Comparison of ENCODE assay signal across 1 cellular context in genomic region chr6:139364302-139364981, GRCh38.
A peak's percentile ranks its signal among the peaks of the same experiment; 100 is the strongest.
TF ChIP-seq lines count a peak whose summit lies in the region.

No MANE protein-coding gene starts in this region.

TF ChIP-seq in K562, 482 proteins besides CTCF, POLR2A, EP300 and RAD21 (continued from another document):
- no peak for TF ChIP-seq MAFK (IDR thresholded peaks at IDR 0.05; ENCODE audit: low read length)
- no peak for TF ChIP-seq ZBTB26 (CRISPR knock-in tag; IDR thresholded peaks at IDR 0.05)
- no peak for TF ChIP-seq ZBTB40 (IDR thresholded peaks at IDR 0.05)
- TF ChIP-seq ZBTB40 (CRISPR knock-in tag; IDR thresholded peaks at IDR 0.05) = no peak
- no peak for TF ChIP-seq ZNF212 (CRISPR knock-in tag; IDR thresholded peaks at IDR 0.05)
- TF ChIP-seq ZNF239 (CRISPR knock-in tag; IDR thresholded peaks at IDR 0.05) = 0 out of 2 replicates have a peak, but pooled peaks have one; percentile 15
- no peak for TF ChIP-seq BHLHE40 (IDR thresholded peaks at IDR 0.05; ENCODE audit: low read length)
- TF ChIP-seq CSDE1 (IDR thresholded peaks at IDR 0.05) = 0 out of 4 replicates have a peak, but pooled peaks of 1 of the 2 experiments have one; percentile 15
- 0 out of 2 replicates have a peak, but pooled peaks have one; percentile 24 for TF ChIP-seq ARID2 (IDR thresholded peaks at IDR 0.05)
- TF ChIP-seq EHMT2 (IDR thresholded peaks at IDR 0.05) = no peak
- TF ChIP-seq TEAD4 (IDR thresholded peaks at IDR 0.05; ENCODE audit: low read length) = 0 out of 2 replicates have a peak, but pooled peaks have one; percentile 29
- TF ChIP-seq TEAD4 (CRISPR knock-in tag; IDR thresholded peaks at IDR 0.05; ENCODE audit: borderline replicate concordance) = no peak
- 0 out of 2 replicates have a peak, but pooled peaks have one; percentile 39 for TF ChIP-seq POLR2H (tag; IDR thresholded peaks at IDR 0.05; ENCODE audit: low read depth)
- 0 out of 2 replicates have a peak, but pooled peaks have one; percentile 22 for TF ChIP-seq CHAMP1 (IDR thresholded peaks at IDR 0.05)
- TF ChIP-seq SMC3 (conservative IDR thresholded peaks at IDR 0.05; ENCODE audit: insufficient read depth, low read depth, low read length) = peak; percentile 70
- TF ChIP-seq SMAD4 (CRISPR knock-in tag; conservative IDR thresholded peaks at IDR 0.05) = 0 out of 2 replicates have a peak, but pooled peaks have one; percentile 25
- no peak for TF ChIP-seq TFAM (CRISPR knock-in tag; conservative IDR thresholded peaks at IDR 0.05)
